Comparison of ENCODE assay signal across 28 cellular contexts in genomic region chr19:30685601-30686000, GRCh38.
"Had no signal": no experiment of that assay in that cellular context is flagged by ENCODE, and none has a peak within 500 bp of the region (broad histone marks: within the 10 kb centered on the region; RNA-seq: fewer than 3 reads in every experiment).

No MANE protein-coding gene starts in this region.

- DNase-seq: activated CD4-positive, alpha-beta memory T cell treated with anti-CD3 and anti-CD28 coated beads, Interleukin-2, amount 10 ng/mL, durations not matched to agents 7 days and 5 days; activated CD4-positive, alpha-beta T cell treated with anti-CD3 and anti-CD28 coated beads for 1 hour; activated CD4-positive, alpha-beta T cell treated with anti-CD3 and anti-CD28 coated beads for 48 hours; activated CD4-positive, CD25-positive, alpha-beta regulatory T cell; activated CD8-positive, alpha-beta memory T cell treated with anti-CD3 and anti-CD28 coated beads for 24 hours; activated CD8-positive, alpha-beta memory T cell treated with anti-CD3 and anti-CD28 coated beads, Interleukin-2, amount 10 ng/mL, durations not matched to agents 7 days and 5 days; activated CD8-positive, alpha-beta memory T cell treated with anti-CD3 and anti-CD28 coated beads, Interleukin-2, amount 50 U/mL, for 48 hours; activated effector memory CD4-positive, alpha-beta T cell treated with Interleukin-2 at 50 U/mL for 16 hours; activated naive CD4-positive, alpha-beta T cell treated with anti-CD3 and anti-CD28 coated beads, Interleukin-2, amount 10 ng/mL, durations not matched to agents 7 days and 5 days; activated naive CD8-positive, alpha-beta T cell treated with anti-CD3 and anti-CD28 coated beads, Interleukin-2, amount 50 U/mL, for 24 hours; activated T-cell treated with anti-CD3 and anti-CD28 coated beads, Interleukin-2, amount 50 U/mL, for 48 hours; brain microvascular endothelial cell; central memory CD4-positive, alpha-beta T cell; NCI-H1105 treated with DMSO at 0.1 percent for 48 hours; NCI-H1436 treated with DMSO at 0.1 percent for 48 hours; NCI-H1694 treated with DMSO at 0.1 percent for 48 hours; NCI-H2029; NCI-H345; NCI-H524 treated with DMSO at 0.1 percent for 48 hours; SHP77; T-cell; T-helper 2 cell; T-helper 9 cell had no signal

- H3K27ac Mint-ChIP-seq: activated CD4-positive, alpha-beta memory T cell treated with anti-CD3 and anti-CD28 coated beads, Interleukin-2, amount 10 ng/mL, durations not matched to agents 7 days and 5 days; activated CD8-positive, alpha-beta memory T cell treated with anti-CD3 and anti-CD28 coated beads, Interleukin-2, amount 10 ng/mL, durations not matched to agents 7 days and 5 days; activated naive CD4-positive, alpha-beta T cell treated with anti-CD3 and anti-CD28 coated beads, Interleukin-2, amount 10 ng/mL, durations not matched to agents 7 days and 5 days; activated naive CD8-positive, alpha-beta T cell; activated naive CD8-positive, alpha-beta T cell treated with anti-CD3 and anti-CD28 coated beads, Interleukin-2, amount 50 U/mL, for 24 hours; T-cell had no signal

- H3K4me2 ChIP-seq: KMS-11 had no signal

- H3K4me3 Mint-ChIP-seq: activated CD4-positive, alpha-beta memory T cell treated with anti-CD3 and anti-CD28 coated beads, Interleukin-2, amount 10 ng/mL, durations not matched to agents 7 days and 5 days; activated CD8-positive, alpha-beta memory T cell treated with anti-CD3 and anti-CD28 coated beads, Interleukin-2, amount 10 ng/mL, durations not matched to agents 7 days and 5 days; activated naive CD4-positive, alpha-beta T cell treated with anti-CD3 and anti-CD28 coated beads, Interleukin-2, amount 10 ng/mL, durations not matched to agents 7 days and 5 days; activated naive CD8-positive, alpha-beta T cell; activated naive CD8-positive, alpha-beta T cell treated with anti-CD3 and anti-CD28 coated beads, Interleukin-2, amount 50 U/mL, for 24 hours; T-cell had no signal

- ATAC-seq: activated CD8-positive, alpha-beta memory T cell treated with anti-CD3 and anti-CD28 coated beads, Interleukin-2, amount 10 ng/mL, durations not matched to agents 7 days and 5 days; activated naive CD8-positive, alpha-beta T cell treated with anti-CD3 and anti-CD28 coated beads, Interleukin-2, amount 50 U/mL, for 24 hours; Panc1; T-cell had no signal

- H3K27ac ChIP-seq: brain microvascular endothelial cell, KMS-11, SJCRH30 had no signal

- H3K9me3 Mint-ChIP-seq: activated CD4-positive, alpha-beta memory T cell treated with anti-CD3 and anti-CD28 coated beads, Interleukin-2, amount 10 ng/mL, durations not matched to agents 7 days and 5 days; activated naive CD4-positive, alpha-beta T cell treated with anti-CD3 and anti-CD28 coated beads, Interleukin-2, amount 10 ng/mL, durations not matched to agents 7 days and 5 days; activated naive CD8-positive, alpha-beta T cell treated with anti-CD3 and anti-CD28 coated beads, Interleukin-2, amount 50 U/mL, for 24 hours; T-cell had no signal

- H3K36me3 Mint-ChIP-seq: activated CD8-positive, alpha-beta memory T cell treated with anti-CD3 and anti-CD28 coated beads, Interleukin-2, amount 10 ng/mL, durations not matched to agents 7 days and 5 days; activated naive CD4-positive, alpha-beta T cell treated with anti-CD3 and anti-CD28 coated beads, Interleukin-2, amount 10 ng/mL, durations not matched to agents 7 days and 5 days; activated naive CD8-positive, alpha-beta T cell; T-cell had no signal

- H3K36me3 ChIP-seq: brain microvascular endothelial cell, SJCRH30, WERI-Rb-1 had no signal

- H3K4me1 Mint-ChIP-seq: activated CD4-positive, alpha-beta memory T cell treated with anti-CD3 and anti-CD28 coated beads, Interleukin-2, amount 10 ng/mL, durations not matched to agents 7 days and 5 days; activated CD8-positive, alpha-beta memory T cell treated with anti-CD3 and anti-CD28 coated beads, Interleukin-2, amount 10 ng/mL, durations not matched to agents 7 days and 5 days; activated naive CD4-positive, alpha-beta T cell treated with anti-CD3 and anti-CD28 coated beads, Interleukin-2, amount 10 ng/mL, durations not matched to agents 7 days and 5 days; activated naive CD8-positive, alpha-beta T cell treated with anti-CD3 and anti-CD28 coated beads, Interleukin-2, amount 50 U/mL, for 24 hours; T-cell had no signal

- H3K4me3 ChIP-seq: SJCRH30 had no signal

- H3K27me3 ChIP-seq: SJCRH30 had no signal
